In the genomic region with DNA sequence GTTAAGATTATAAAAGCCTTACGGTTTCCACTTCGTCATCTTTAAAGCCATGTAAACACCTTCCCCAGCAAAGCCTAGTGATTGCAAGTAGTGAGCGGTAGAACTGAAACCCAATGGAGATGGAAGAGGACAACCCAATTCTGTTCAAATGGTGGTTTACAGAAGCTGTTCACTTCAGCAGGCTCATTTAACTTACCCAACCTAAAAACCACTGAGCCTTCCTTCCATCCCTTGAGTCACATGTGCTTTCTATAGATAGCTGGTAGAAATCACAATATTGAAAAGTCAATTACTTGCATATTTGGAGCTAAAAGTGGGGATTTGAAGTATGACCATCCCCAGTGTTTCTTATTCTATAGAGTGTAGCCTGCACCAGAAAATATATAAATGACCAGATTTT, we compare ENCODE assay signal across 19 cellular contexts.
DNase-seq lines count a peak whose midpoint lies in the region; ATAC-seq and TF ChIP-seq lines count a peak whose summit lies in the region.
"Had no signal": no experiment of that assay in that cellular context is flagged by ENCODE, and none has a peak within 500 bp of the region (broad histone marks: within the 10 kb centered on the region; RNA-seq: fewer than 3 reads in every experiment).

No MANE protein-coding gene starts in this region.

- no peak overlapping the region for H3K4me3 ChIP-seq in HL-60 (replicated peaks; ENCODE audit: insufficient read depth, low read length)
- no peak overlapping the region for H3K4me3 ChIP-seq in fibroblast of mammary gland (ENCODE audit: control insufficient read depth, low read depth, low read length)
- H3K4me3 ChIP-seq: A549, K562, Peyer's patch had no signal

- no peaks in the 10 kb centered on the region for H3K27me3 ChIP-seq in HL-60 (ENCODE audit: insufficient read depth, poor library complexity, severe bottlenecking)
- H3K27me3 ChIP-seq: Peyer's patch had no signal

- no peak for ATAC-seq in HG02610 (IDR thresholded peaks at IDR 0.05; ENCODE audit: unreplicated experiment)
- ATAC-seq: A549, K562, SK-N-SH treated with all-trans-retinoic acid at 6 μM for 48 hours, T-helper 17 cell had no signal

- DNase-seq in HL-60 (ENCODE audit: low read depth in 1 of 2, low spot score in 1 of 2) (peak; percentile 3 to 21), NOMO-1 (lab: John Stamatoyannopoulos, UW; ENCODE audit: unreplicated experiment in 2 of 2) (peak; percentile 63 to 92), SIG-M5 (lab: John Stamatoyannopoulos, UW) (peak; percentile 19), fibroblast of mammary gland (ENCODE audit: low read depth) (peak; percentile 36), NCI-H1105 (lab: John Stamatoyannopoulos, UW) (no peak), NCI-H2171 (lab: John Stamatoyannopoulos, UW) (no peak)
- no peak for DNase-seq in stimulated activated CD4-positive, alpha-beta T cell treated with anti-CD3 and anti-CD28 coated beads, Interleukin-4, amount 100 ng/mL, for 4 hours
- DNase-seq: H7, NCI-H1105 treated with DMSO at 0.1 percent for 48 hours, NCI-H187, NCI-H526 treated with DMSO at 0.1 percent for 48 hours, Peyer's patch, Right ventricle myocardium superior, T-helper 17 cell had no signal

- no peak for TF ChIP-seq CTCF in HL-60 (IDR thresholded peaks at IDR 0.05; ENCODE audit: insufficient read depth, low read length)
- no peak for TF ChIP-seq CTCF in fibroblast of mammary gland (conservative IDR thresholded peaks at IDR 0.05; ENCODE audit: control insufficient read depth, insufficient read depth, low read depth, low read length)

- no peak overlapping the region for H3K27ac ChIP-seq in HL-60 (replicated peaks)
- H3K27ac ChIP-seq: A549, C4-2B, Peyer's patch had no signal

Comparison
In these comparisons a context has a peak if more than half of its experiments do, and no peak if none do; other contexts are left out.
1. DNase-seq: peak in HL-60 (2 of 2), NOMO-1 (2 of 2), SIG-M5 (single experiment) and fibroblast of mammary gland (single experiment); none in NCI-H1105 (single experiment), NCI-H2171 (single experiment) and stimulated activated CD4-positive, alpha-beta T cell treated with anti-CD3 and anti-CD28 coated beads, Interleukin-4, amount 100 ng/mL, for 4 hours (0 of 2).